8 cellular contexts compared by ENCODE assay signal in genomic region chr3:129316121-129317013, GRCh38. TPM values are rescaled to one million over a fixed set of nuclear protein-coding genes. Genes with fewer than 3 reads are reported as not detected.
DNase-seq lines count a peak whose midpoint lies in the region; ATAC-seq and TF ChIP-seq lines count a peak whose summit lies in the region.

No MANE protein-coding gene starts in this region.

- peak; percentile 51 for TF ChIP-seq CTCF in astrocyte of the cerebellum (IDR thresholded peaks at IDR 0.05; ENCODE audit: low read depth, low read length, missing control alignments)

- intact Hi-C loops in sciatic nerve (cut with DNase I): no loop called here

- peak overlapping the region; percentile 88 for H3K4me3 ChIP-seq in astrocyte of the cerebellum (ENCODE audit: low read depth, low read length)

- DNase-seq in DMS153 treated with DMSO at 0.1 percent for 48 hours (lab: John Stamatoyannopoulos, UW; ENCODE audit: unreplicated experiment) (peak; percentile 43), GOT3 (lab: John Stamatoyannopoulos, UW) (peak; percentile 53), NCI-H1417 (lab: John Stamatoyannopoulos, UW) (peak; percentile 89 to 97 (median 92)), T1000 (lab: John Stamatoyannopoulos, UW) (peak; percentile 67), astrocyte of the cerebellum (ENCODE audit: low read depth) (peak; percentile 50), hypothalamus (lab: John Stamatoyannopoulos, UW) (peak; percentile 36 to 91 (median 79)), sciatic nerve (ENCODE audit: low spot score) (peak; percentile 96)

- ATAC-seq in sciatic nerve (peak; percentile 59), HG03139 (IDR thresholded peaks at IDR 0.05; ENCODE audit: unreplicated experiment) (no peak)

- in situ Hi-C loops in astrocyte of the cerebellum (cut with HindIII; ENCODE audit: low sequenced_read_pairs): no loop called here

RNA-seq across cellular contexts. Expression of gene HMCES, which starts 37.7 kb away (rescaled TPM):
- 36.6 TPM for total RNA-seq in sciatic nerve

Comparison
In these comparisons a context has a peak if more than half of its experiments do, and no peak if none do; other contexts are left out.
1. DNase-seq: peak in every context shown above with its lines; median percentile 96 in sciatic nerve; 92 in NCI-H1417; 79 in hypothalamus; 67 in T1000; 53 in GOT3; 50 in astrocyte of the cerebellum; 43 in DMS153 treated with DMSO at 0.1 percent for 48 hours.